ENCODE assay signal across 21 cellular contexts in the genomic region with DNA sequence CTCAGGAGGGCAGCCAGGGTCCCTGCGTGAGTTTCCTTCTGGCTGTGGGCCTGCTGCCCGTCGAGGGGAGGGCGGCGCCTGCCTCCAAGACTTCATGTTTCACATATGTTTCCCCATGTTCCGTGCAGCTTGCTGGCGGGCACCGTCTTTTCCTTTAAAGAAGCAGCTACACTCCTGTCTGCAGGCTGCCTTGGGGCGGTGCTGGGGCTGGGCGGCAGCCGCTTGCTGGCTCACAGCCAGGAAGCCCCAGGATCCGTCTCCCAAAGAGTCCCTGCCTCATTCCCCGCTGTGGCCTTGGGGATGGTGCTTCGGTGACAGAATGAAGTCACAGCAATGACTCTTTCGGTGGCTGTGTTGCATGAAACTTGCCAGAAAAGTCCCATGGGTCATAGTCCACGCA.
"Had no signal": no experiment of that assay in that cellular context is flagged by ENCODE, and none has a peak within 500 bp of the region (broad histone marks: within the 10 kb centered on the region; RNA-seq: fewer than 3 reads in every experiment).

No MANE protein-coding gene starts in this region.

- ATAC-seq: body of pancreas; left lung; stimulated activated naive CD8-positive, alpha-beta T cell treated with anti-CD3 and anti-CD28 coated beads, Interleukin-15, Interleukin-2, amounts not matched to agents 100 U/mL and 50 U/mL, for 24 hours had no signal

- H3K27me3 ChIP-seq: body of pancreas, colonic mucosa, left lung, spleen had no signal

- H3K9me3 ChIP-seq: body of pancreas, colonic mucosa, left lung, spleen had no signal

- H3K9me3 Mint-ChIP-seq: activated naive CD8-positive, alpha-beta T cell treated with anti-CD3 and anti-CD28 coated beads for 36 hours; mesothelial cell of epicardium; nephron; type B pancreatic cell had no signal

- DNase-seq: activated CD4-positive, alpha-beta T cell treated with anti-CD3 and anti-CD28 coated beads, Interleukin-2, amount 50 U/mL, for 48 hours; activated naive CD4-positive, alpha-beta T cell; activated naive CD8-positive, alpha-beta T cell treated with anti-CD3 and anti-CD28 coated beads for 36 hours; activated T-cell treated with anti-CD3 and anti-CD28 coated beads for 4 hours; amygdala; body of pancreas; central memory CD4-positive, alpha-beta T cell; colonic mucosa; erythroblast; occipital lobe; posterior cingulate gyrus; spleen; stimulated activated naive CD8-positive, alpha-beta T cell treated with anti-CD3 and anti-CD28 coated beads, Interleukin-15, Interleukin-2, amounts not matched to agents 100 U/mL and 50 U/mL, for 24 hours; WERI-Rb-1 had no signal

- H3K4me1 ChIP-seq: body of pancreas, colonic mucosa had no signal

- H3K4me3 Mint-ChIP-seq: activated naive CD8-positive, alpha-beta T cell treated with anti-CD3 and anti-CD28 coated beads for 36 hours; mesothelial cell of epicardium; nephron; type B pancreatic cell had no signal

- H3K27ac ChIP-seq: body of pancreas, colonic mucosa, left lung, spleen, WERI-Rb-1 had no signal

- H3K4me3 ChIP-seq: body of pancreas, colonic mucosa, left lung, spleen had no signal

- H3K36me3 Mint-ChIP-seq: activated naive CD8-positive, alpha-beta T cell treated with anti-CD3 and anti-CD28 coated beads for 36 hours; type B pancreatic cell had no signal

- H3K36me3 ChIP-seq: colonic mucosa had no signal

- FAIRE-seq: endometrium, frontal cortex, kidney had no signal

- H3K4me1 Mint-ChIP-seq: activated naive CD8-positive, alpha-beta T cell treated with anti-CD3 and anti-CD28 coated beads for 36 hours; mesothelial cell of epicardium had no signal

- H3K27ac Mint-ChIP-seq: mesothelial cell of epicardium, nephron, type B pancreatic cell had no signal

- H3K27me3 Mint-ChIP-seq: activated naive CD8-positive, alpha-beta T cell treated with anti-CD3 and anti-CD28 coated beads for 36 hours; type B pancreatic cell had no signal
